In genomic region chr1:107415241-107415640, GRCh38 we compare ENCODE assay signal across 16 cellular contexts.
DNase-seq lines count a peak whose midpoint lies in the region.
"Had no signal": no experiment of that assay in that cellular context is flagged by ENCODE, and none has a peak within 500 bp of the region (broad histone marks: within the 10 kb centered on the region; RNA-seq: fewer than 3 reads in every experiment).

No MANE protein-coding gene starts in this region.

- no peak overlapping the region for H3K4me3 ChIP-seq in H7 (ENCODE audit: insufficient read depth, low read depth, low read length)
- H3K4me3 ChIP-seq: BLaER1, GM23338, HAP-1 had no signal

- no peak overlapping the region for H3K4me3 Mint-ChIP-seq in activated naive CD4-positive, alpha-beta T cell treated with anti-CD3 and anti-CD28 coated beads for 36 hours
- H3K4me3 Mint-ChIP-seq: B cell; CD4-positive, CD25-positive, alpha-beta regulatory T cell; CD8-positive, alpha-beta T cell; GM23338; HFFc6 had no signal

- H3K27me3 ChIP-seq in H7 (ENCODE audit: control insufficient read depth, insufficient read depth, low read length): no peaks in the 10 kb centered on the region
- H3K27me3 ChIP-seq: BLaER1 had no signal

- intact Hi-C loops in activated naive CD4-positive, alpha-beta T cell treated with anti-CD3 and anti-CD28 coated beads for 36 hours (cut with micrococcal nuclease): no loop called here

- H3K27me3 Mint-ChIP-seq in activated naive CD4-positive, alpha-beta T cell treated with anti-CD3 and anti-CD28 coated beads for 36 hours (ENCODE audit: low read depth): peaks cover 9% of the 10 kb centered on the region

- DNase-seq in NCI-H226: peak; percentile 89
- DNase-seq in fibroblast of peridontal ligament (ENCODE audit: extremely low read depth): peak; percentile 3
- peak; percentile 14 for DNase-seq in non-pigmented ciliary epithelial cell (ENCODE audit: low read depth)
- no peak for DNase-seq in activated CD4-positive, alpha-beta T cell treated with anti-CD3 and anti-CD28 coated beads for 48 hours
- no peak for DNase-seq in activated naive CD4-positive, alpha-beta T cell treated with anti-CD3 and anti-CD28 coated beads for 36 hours
- DNase-seq in H7: no peak
- DNase-seq: Caco-2; CD4-positive, CD25-positive, alpha-beta regulatory T cell; CD8-positive, alpha-beta T cell; DMS153; DND-41; HFFc6 had no signal

- H3K36me3 ChIP-seq in H7 (replicated peaks; ENCODE audit: control insufficient read depth, insufficient read depth, low read length): no peaks in the 10 kb centered on the region
- H3K36me3 ChIP-seq: BLaER1, HAP-1 had no signal

- no peaks in the 10 kb centered on the region for H3K36me3 Mint-ChIP-seq in activated naive CD4-positive, alpha-beta T cell treated with anti-CD3 and anti-CD28 coated beads for 36 hours (ENCODE audit: low read depth)
- H3K36me3 Mint-ChIP-seq: CD4-positive, CD25-positive, alpha-beta regulatory T cell; CD8-positive, alpha-beta T cell had no signal

- no peaks in the 10 kb centered on the region for H3K4me1 Mint-ChIP-seq in activated naive CD4-positive, alpha-beta T cell treated with anti-CD3 and anti-CD28 coated beads for 36 hours (ENCODE audit: low read depth)
- H3K4me1 Mint-ChIP-seq: B cell; CD4-positive, CD25-positive, alpha-beta regulatory T cell had no signal

- H3K27ac Mint-ChIP-seq in activated naive CD4-positive, alpha-beta T cell treated with anti-CD3 and anti-CD28 coated beads for 36 hours: no peak overlapping the region
- H3K27ac Mint-ChIP-seq: B cell; CD4-positive, CD25-positive, alpha-beta regulatory T cell; CD8-positive, alpha-beta T cell; GM23338; HFFc6 had no signal

- CTCF ChIA-PET in activated naive CD4-positive, alpha-beta T cell treated with anti-CD3 and anti-CD28 coated beads for 36 hours (lab: Charles Lee): interaction anchor here (0.6 kb wide), 1 partner anchor 436 kb away, joined by 5 read pairs; no protein-coding TSS in a partner anchor

- no peaks in the 10 kb centered on the region for H3K9me3 Mint-ChIP-seq in activated naive CD4-positive, alpha-beta T cell treated with anti-CD3 and anti-CD28 coated beads for 36 hours
- H3K9me3 Mint-ChIP-seq: CD4-positive, CD25-positive, alpha-beta regulatory T cell; CD8-positive, alpha-beta T cell; GM23338 had no signal

Comparison
In these comparisons a context has a peak if more than half of its experiments do, and no peak if none do; other contexts are left out.
1. DNase-seq: peak in NCI-H226 (single experiment), fibroblast of peridontal ligament (single experiment) and non-pigmented ciliary epithelial cell (single experiment); none in activated CD4-positive, alpha-beta T cell treated with anti-CD3 and anti-CD28 coated beads for 48 hours (single experiment), activated naive CD4-positive, alpha-beta T cell treated with anti-CD3 and anti-CD28 coated beads for 36 hours (single experiment) and H7 (single experiment).